ENCODE assay signal across 9 cellular contexts in genomic region chr9:124768778-124769350, GRCh38. TPM values are rescaled to one million over a fixed set of nuclear protein-coding genes. Genes with fewer than 3 reads are reported as not detected.
A peak's percentile ranks its signal among the peaks of the same experiment; 100 is the strongest.
DNase-seq lines count a peak whose midpoint lies in the region; ATAC-seq and TF ChIP-seq lines count a peak whose summit lies in the region.
"Had no signal": no experiment of that assay in that cellular context is flagged by ENCODE, and none has a peak within 500 bp of the region (broad histone marks: within the 10 kb centered on the region; RNA-seq: fewer than 3 reads in every experiment).

No MANE protein-coding gene starts in this region.

- no peak for TF ChIP-seq POLR2A in spleen (IDR thresholded peaks at IDR 0.05)

- H3K27ac ChIP-seq in SK-N-SH (ENCODE audit: low read depth in 2 of 2, low read length in 1 of 2), result no peak overlapping the region
- no peak overlapping the region for H3K27ac ChIP-seq in PC-3 (ENCODE audit: low read length)
- H3K27ac ChIP-seq in parathyroid adenoma, result no peak overlapping the region
- no peak overlapping the region for H3K27ac ChIP-seq in spleen

- TF ChIP-seq RAD21 in SK-N-SH (IDR thresholded peaks at IDR 0.05; ENCODE audit: low read length), result no peak

- peak overlapping the region; percentile 75 to 92 for H3K4me3 ChIP-seq in SK-N-SH (ENCODE audit: low read depth in 2 of 2, low read length in 1 of 2)
- peak overlapping the region; percentile 84 for H3K4me3 ChIP-seq in PC-3 (ENCODE audit: low read length)
- no peak overlapping the region for H3K4me3 ChIP-seq in fibroblast of villous mesenchyme (ENCODE audit: low read depth, low read length)
- no peak overlapping the region for H3K4me3 ChIP-seq in parathyroid adenoma (ENCODE audit: low read depth, low read length)
- H3K4me3 ChIP-seq in spleen, result peak overlapping the region in 1 of 8 donors; percentile 95

- 65% methylated on average over 7 of the region's 7 CpGs for WGBS in SK-N-SH (ENCODE audit: low lambda C conversion rate)
- WGBS in spleen, 5 donors, result 29 to 43% (median 39%) methylated on average over 7 of the region's 7 CpGs

- DNase-seq in SK-N-SH (no peak), PC-3 (no peak), fibroblast of villous mesenchyme (ENCODE audit: low read depth) (peak; percentile 36), germinal center (ENCODE audit: low spot score) (no peak), spleen (no peak)
- DNase-seq: 8988T had no signal

- H3K36me3 ChIP-seq in SK-N-SH (replicated peaks in 1 of 2; ENCODE audit: control insufficient read depth in 1 of 2, insufficient read depth in 2 of 2, low read length in 1 of 2) (no peaks in the 10 kb centered on the region), PC-3 (ENCODE audit: low read depth, low read length) (no peaks in the 10 kb centered on the region), parathyroid adenoma (ENCODE audit: control insufficient read depth, insufficient read depth, low read length) (no peaks in the 10 kb centered on the region), spleen (no peaks in the 10 kb centered on the region)

- H3K9ac ChIP-seq in SK-N-SH (peak overlapping the region; percentile 63; the same call in 1 of the 2 replicates), PC-3 (ENCODE audit: low read length) (peak overlapping the region; percentile 66; the same call in 1 of the 2 replicates), parathyroid adenoma (no peak overlapping the region)

- H2AFZ ChIP-seq in SK-N-SH (ENCODE audit: low read depth) (no peak overlapping the region), PC-3 (ENCODE audit: low read length) (peak overlapping the region; percentile 36; the same call in 1 of the 2 replicates), parathyroid adenoma (no peak overlapping the region)

- no peaks in the 10 kb centered on the region for H3K27me3 ChIP-seq in SK-N-SH (ENCODE audit: insufficient read depth)
- H3K27me3 ChIP-seq in PC-3 (ENCODE audit: low read length), result no peaks in the 10 kb centered on the region
- no peaks in the 10 kb centered on the region for H3K27me3 ChIP-seq in parathyroid adenoma (ENCODE audit: control insufficient read depth, insufficient read depth, low read length)
- H3K27me3 ChIP-seq in spleen (replicated peaks in 1 of 7), result peaks cover 0 to 82% (median 47%) of the 10 kb centered on the region in 7 donors

- CTCF ChIA-PET in SK-N-SH (lab: Yijun Ruan, JAX), result interaction anchor here (1.0 to 16.2 kb wide), 6 partner anchors 16 to 160 kb away, joined by 3 to 1436 read pairs (median 4); partner anchors contain the start of genes ARPC5L, RPL35 and WDR38
- CTCF ChIA-PET in PC-3 (lab: Charles Lee), result interaction anchor here (0.6 to 0.7 kb wide), 3 partner anchors 57 to 217 kb away, joined by 3 to 5 read pairs (median 3); no protein-coding TSS in a partner anchor

- H3K4me1 ChIP-seq in SK-N-SH (ENCODE audit: control insufficient read depth in 1 of 2, insufficient read depth in 2 of 2, low read depth in 1 of 2, low read length in 1 of 2) (peaks cover 8 to 16% of the 10 kb centered on the region in 2 experiments; a peak in 3 of 4 replicates), PC-3 (ENCODE audit: insufficient read depth, low read length) (0 out of 2 replicates have a peak, but pooled peaks cover 4% of the 10 kb centered on the region), parathyroid adenoma (no peaks in the 10 kb centered on the region), spleen (peaks cover 14 to 70% (median 36%) of the 10 kb centered on the region in 6 donors)

- intact Hi-C loops in PC-3 (cut with micrococcal nuclease) (no loop called here), spleen (cut with DNase I; ENCODE audit: low total_unique reads) (no loop called here)

- peaks cover 21% of the 10 kb centered on the region for H3F3A ChIP-seq in SK-N-SH (replicated peaks; ENCODE audit: insufficient read depth)
- H3F3A ChIP-seq in PC-3 (ENCODE audit: low read length, unreplicated experiment), result no peaks in the 10 kb centered on the region

- TSS peak; percentile 41 for BruUV-seq in PC-3 (replicated peaks; lab: Mats Ljungman, UMichigan)

- no peaks in the 10 kb centered on the region for H3K9me2 ChIP-seq in SK-N-SH
- no peaks in the 10 kb centered on the region for H3K9me2 ChIP-seq in PC-3 (replicated peaks; ENCODE audit: low read length)

- ATAC-seq in SK-N-SH treated with all-trans-retinoic acid at 6 μM for 48 hours, result no peak
- ATAC-seq in PC-3, result no peak
- no peak for ATAC-seq in GM18520 (IDR thresholded peaks at IDR 0.05; ENCODE audit: unreplicated experiment)

- H3K4me2 ChIP-seq in SK-N-SH (peak overlapping the region; percentile 97), PC-3 (ENCODE audit: low read length) (peak overlapping the region; percentile 84), parathyroid adenoma (ENCODE audit: low read length) (peak overlapping the region; percentile 90)

- TF ChIP-seq CTCF in SK-N-SH (IDR thresholded peaks at IDR 0.05), result no peak
- TF ChIP-seq CTCF in PC-3 (conservative IDR thresholded peaks at IDR 0.05; ENCODE audit: low read depth, low read length), result no peak
- no peak for TF ChIP-seq CTCF in fibroblast of villous mesenchyme (IDR thresholded peaks at IDR 0.05; ENCODE audit: insufficient read depth, low read depth, low read length)
- TF ChIP-seq CTCF in parathyroid adenoma (IDR thresholded peaks at IDR 0.05), result no peak
- TF ChIP-seq CTCF in spleen (IDR thresholded peaks at IDR 0.05 in 8 of 11, conservative IDR thresholded peaks at IDR 0.05 in 3 of 11), result no peak

- H3K9me3 ChIP-seq in SK-N-SH (no peaks in the 10 kb centered on the region), PC-3 (ENCODE audit: low read length) (no peaks in the 10 kb centered on the region), parathyroid adenoma (ENCODE audit: control insufficient read depth, low read length) (no peaks in the 10 kb centered on the region), spleen (no peaks in the 10 kb centered on the region)

- POLR2A ChIA-PET in SK-N-SH (lab: Yijun Ruan, JAX), result interaction anchor here (1.4 kb wide), 1 partner anchor 92 kb away, joined by 7 read pairs; no protein-coding TSS in a partner anchor
- POLR2A ChIA-PET in PC-3 (lab: Charles Lee; ENCODE audit: unreplicated experiment), result no interaction called here

- no peak for TF ChIP-seq EP300 in SK-N-SH (IDR thresholded peaks at IDR 0.05; ENCODE audit: borderline replicate concordance in 1 of 2, low read depth in 1 of 2, low read length in 1 of 2)

- H3K79me2 ChIP-seq in SK-N-SH (ENCODE audit: insufficient read depth) (peaks cover 45% of the 10 kb centered on the region), PC-3 (ENCODE audit: low read length) (peaks cover 57% of the 10 kb centered on the region), parathyroid adenoma (no peaks in the 10 kb centered on the region)

- peaks cover 24% of the 10 kb centered on the region; the same call in 1 of the 2 replicates for H4K20me1 ChIP-seq in SK-N-SH (ENCODE audit: insufficient read depth)
- 0 out of 2 replicates have a peak, but pooled peaks cover 4% of the 10 kb centered on the region for H4K20me1 ChIP-seq in PC-3 (ENCODE audit: low read length)

TF ChIP-seq in SK-N-SH, 30 proteins besides CTCF, POLR2A, EP300 and RAD21 (continues in another document):
- TF ChIP-seq, protein P1, sequence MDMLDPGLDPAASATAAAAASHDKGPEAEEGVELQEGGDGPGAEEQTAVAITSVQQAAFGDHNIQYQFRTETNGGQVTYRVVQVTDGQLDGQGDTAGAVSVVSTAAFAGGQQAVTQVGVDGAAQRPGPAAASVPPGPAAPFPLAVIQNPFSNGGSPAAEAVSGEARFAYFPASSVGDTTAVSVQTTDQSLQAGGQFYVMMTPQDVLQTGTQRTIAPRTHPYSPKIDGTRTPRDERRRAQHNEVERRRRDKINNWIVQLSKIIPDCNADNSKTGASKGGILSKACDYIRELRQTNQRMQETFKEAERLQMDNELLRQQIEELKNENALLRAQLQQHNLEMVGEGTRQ (IDR thresholded peaks at IDR 0.05; ENCODE audit: borderline replicate concordance, low read depth, low read length), result no peak
- TF ChIP-seq SMC3 (IDR thresholded peaks at IDR 0.05; ENCODE audit: low read depth, low read length), result no peak

TF ChIP-seq in SK-N-SH treated with all-trans-retinoic acid at 6 μM for 48 hours, 23 proteins besides CTCF, POLR2A, EP300 and RAD21:
- no peak for TF ChIP-seq SNAI2 (CRISPR knock-in tag; IDR thresholded peaks at IDR 0.05)
- no peak for TF ChIP-seq ZFP3 (CRISPR knock-in tag; IDR thresholded peaks at IDR 0.05)

RNA-seq across cellular contexts. Expression of gene NR6A1, which starts 2.2 kb away (rescaled TPM):
- polyA plus RNA-seq in SK-N-SH (2012; rRNA removed), result 1.2 and 1.4 TPM in 2 replicates
- 0.63 and 1.1 TPM in 2 replicates for polyA plus RNA-seq in SK-N-SH (2012; cell fraction: cytosol; rRNA removed)
- polyA plus RNA-seq in SK-N-SH (2012; cell fraction: nucleus; rRNA removed), result 5.8 and 7.7 TPM in 2 replicates
- 0.77 and 1.6 TPM in 2 replicates for total RNA-seq in PC-3 (2014; rRNA removed)
- under 0.01 and 0.32 TPM in 2 replicates for total RNA-seq in fibroblast of villous mesenchyme
- 1 to 10 TPM; 1.7 to 3.7 (median 2.5) TPM for total RNA-seq in spleen
- polyA plus RNA-seq in spleen, result under 1 TPM; 0.14 to 0.35 (median 0.24) TPM

RNA-seq across cellular contexts. Expression of gene OLFML2A, which starts 8.1 kb away (rescaled TPM):
- polyA plus RNA-seq in SK-N-SH (2012; rRNA removed) (4.8 and 7.7 TPM in 2 replicates), spleen (10 to 100 TPM in 1 of 3 donors, 1 to 10 TPM in 2; 3.0 to 12.5 (median 3.2) TPM)
- 4.7 and 6.5 TPM in 2 replicates for polyA plus RNA-seq in SK-N-SH (2012; cell fraction: cytosol; rRNA removed)
- 4.8 and 5.3 TPM in 2 replicates for polyA plus RNA-seq in SK-N-SH (2012; cell fraction: nucleus; rRNA removed)
- total RNA-seq in PC-3 (2014; rRNA removed) (3.4 and 4.7 TPM in 2 replicates), fibroblast of villous mesenchyme (4.3 and 5.5 TPM in 2 replicates), spleen (100 to 1,000 TPM in 6 of 7 donors, 10 to 100 TPM in 1; 44.0 to 187 (median 139) TPM)

Comparison
In these comparisons a context has a peak if more than half of its experiments do, and no peak if none do; other contexts are left out.
1. H3K4me3 ChIP-seq: peak in SK-N-SH (2 of 2) and PC-3 (single experiment); none in fibroblast of villous mesenchyme (single experiment) and parathyroid adenoma (single experiment).
2. Peak in every context shown above with its lines, with median percentiles within 50 percentile points of each other: H3K4me2 ChIP-seq.